Comparison of ENCODE assay signal across 32 cellular contexts in the genomic region with DNA sequence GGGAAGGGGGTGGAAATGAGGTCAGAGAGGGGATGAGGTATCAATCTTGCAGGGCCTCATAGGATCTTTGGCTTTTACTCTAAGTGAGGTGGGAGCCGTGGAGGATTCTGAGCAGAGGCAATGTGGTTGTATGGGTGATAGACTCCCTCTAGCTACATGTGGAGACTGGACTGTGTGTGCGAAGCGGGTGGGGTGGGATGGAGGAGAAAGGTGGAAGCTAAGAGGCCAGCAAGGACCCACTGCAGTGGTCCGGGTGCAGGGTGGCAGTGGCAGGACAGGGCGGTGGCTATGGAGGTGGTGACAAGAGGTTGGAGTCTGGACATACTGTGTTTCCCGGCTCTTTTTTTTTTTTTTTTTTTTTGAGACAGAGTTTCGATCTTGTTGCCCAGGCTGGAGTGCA.
"Had no signal": no experiment of that assay in that cellular context is flagged by ENCODE, and none has a peak within 500 bp of the region (broad histone marks: within the 10 kb centered on the region; RNA-seq: fewer than 3 reads in every experiment).

No MANE protein-coding gene starts in this region.

- H3K27ac Mint-ChIP-seq: activated CD8-positive, alpha-beta T cell treated with anti-CD3 and anti-CD28 coated beads for 36 hours; activated naive CD8-positive, alpha-beta T cell; activated T-helper 17 cell treated with anti-CD3 and anti-CD28 coated beads, Interleukin-2, amount 50 U/mL, for 72 hours; WTC11 had no signal

- H3K27ac ChIP-seq: breast epithelium, cardiac muscle cell, epithelial cell of prostate, esophagus squamous epithelium, gastroesophageal sphincter, VCaP had no signal

- H3K27me3 ChIP-seq: body of pancreas, breast epithelium, cardiac muscle cell, colonic mucosa, esophagus squamous epithelium, gastroesophageal sphincter had no signal

- H3K36me3 ChIP-seq: breast epithelium, cardiac muscle cell, colonic mucosa, esophagus squamous epithelium, gastroesophageal sphincter had no signal

- DNase-seq: activated CD4-positive, alpha-beta T cell treated with anti-CD3 and anti-CD28 coated beads for 1 hour; activated CD4-positive, alpha-beta T cell treated with anti-CD3 and anti-CD28 coated beads for 48 hours; activated CD4-positive, alpha-beta T cell treated with anti-CD3 and anti-CD28 coated beads, Interleukin-2, amount 50 U/mL, for 1 hour; activated CD4-positive, alpha-beta T cell treated with anti-CD3 and anti-CD28 coated beads, Interleukin-2, amount 50 U/mL, for 48 hours; activated CD8-positive, alpha-beta memory T cell treated with anti-CD3 and anti-CD28 coated beads for 24 hours; activated CD8-positive, alpha-beta T cell treated with anti-CD3 and anti-CD28 coated beads for 36 hours; activated effector memory CD4-positive, alpha-beta T cell treated with Interleukin-2 at 50 U/mL for 16 hours; activated gamma-delta T cell treated with Interleukin-2 at 50 U/mL for 16 hours; activated naive CD4-positive, alpha-beta T cell treated with anti-CD3 and anti-CD28 coated beads, Interleukin-2, amount 50 U/mL, for 16 hours; activated naive CD4-positive, alpha-beta T cell treated with Interleukin-2 at 50 U/mL for 16 hours; activated T-cell treated with anti-CD3 and anti-CD28 coated beads, Interleukin-2, amount 50 U/mL, for 4 hours; amniotic stem cell; anterior cingulate cortex; body of pancreas; central memory CD4-positive, alpha-beta T cell; cerebellar nuclear complex; colonic mucosa; effector CD8-positive, alpha-beta T cell; esophagus squamous epithelium; foreskin melanocyte; T-helper 2 cell had no signal

- H3K9me3 Mint-ChIP-seq: activated CD8-positive, alpha-beta T cell treated with anti-CD3 and anti-CD28 coated beads for 36 hours; activated T-cell treated with anti-CD3 and anti-CD28 coated beads, Interleukin-2, amount 50 U/mL, for 4 hours; activated T-helper 17 cell treated with anti-CD3 and anti-CD28 coated beads, Interleukin-2, amount 50 U/mL, for 72 hours had no signal

- ATAC-seq: activated CD8-positive, alpha-beta T cell treated with anti-CD3 and anti-CD28 coated beads for 36 hours; activated T-cell treated with anti-CD3 and anti-CD28 coated beads, Interleukin-2, amount 50 U/mL, for 4 hours; activated T-helper 17 cell treated with anti-CD3 and anti-CD28 coated beads, Interleukin-2, amount 50 U/mL, for 72 hours; body of pancreas; gastroesophageal sphincter; WTC11 had no signal

- FAIRE-seq: endometrium, endothelial cell of umbilical vein, TTC549 had no signal

- H3K4me3 Mint-ChIP-seq: activated CD8-positive, alpha-beta T cell treated with anti-CD3 and anti-CD28 coated beads for 36 hours; activated naive CD8-positive, alpha-beta T cell; activated T-cell treated with anti-CD3 and anti-CD28 coated beads, Interleukin-2, amount 50 U/mL, for 4 hours; activated T-helper 17 cell treated with anti-CD3 and anti-CD28 coated beads, Interleukin-2, amount 50 U/mL, for 72 hours; WTC11 had no signal

- H3K4me1 ChIP-seq: breast epithelium had no signal

- H3K4me3 ChIP-seq: body of pancreas, breast epithelium, cardiac muscle cell, colonic mucosa, esophagus squamous epithelium, gastroesophageal sphincter had no signal

- H3K9me3 ChIP-seq: body of pancreas, breast epithelium, colonic mucosa, esophagus squamous epithelium, gastroesophageal sphincter had no signal

- H3K36me3 Mint-ChIP-seq: WTC11 had no signal
